Comparison of ENCODE assay signal across 13 cellular contexts in the genomic region with DNA sequence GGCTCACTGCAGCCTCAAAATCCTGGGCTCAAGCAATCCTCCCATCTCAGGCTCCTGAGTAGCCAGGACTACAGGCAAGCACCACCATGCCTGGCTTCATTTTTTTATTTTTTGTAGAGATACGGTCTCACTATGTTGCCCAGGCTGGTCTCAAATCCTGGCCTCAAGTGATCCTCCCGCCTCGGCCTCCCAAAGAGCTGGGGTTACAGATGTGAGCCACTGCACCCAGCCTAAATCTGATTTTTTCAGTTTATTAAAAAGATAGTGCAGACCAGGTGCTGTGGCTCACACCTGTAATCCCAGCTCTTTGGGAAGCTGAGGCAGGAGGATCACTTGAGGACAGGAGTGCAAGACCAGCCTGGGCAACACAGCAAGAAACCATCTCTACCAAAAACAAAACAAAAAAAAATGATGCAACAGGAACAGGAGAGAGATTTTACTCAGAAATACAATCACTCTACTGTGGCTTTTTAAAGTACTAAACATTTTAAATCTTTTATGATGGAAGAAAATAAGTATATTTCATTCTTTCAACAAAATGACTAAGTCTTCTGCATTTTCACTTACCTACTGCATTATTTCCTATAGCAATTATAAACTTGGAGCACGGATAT. TPM values are rescaled to one million over a fixed set of nuclear protein-coding genes. Genes with fewer than 3 reads are reported as not detected.
DNase-seq lines count a peak whose midpoint lies in the region; ATAC-seq, FAIRE-seq and TF ChIP-seq lines count a peak whose summit lies in the region.
"Had no signal": no experiment of that assay in that cellular context is flagged by ENCODE, and none has a peak within 500 bp of the region (broad histone marks: within the 10 kb centered on the region; RNA-seq: fewer than 3 reads in every experiment).

No MANE protein-coding gene starts in this region.

- H3K9me3 Mint-ChIP-seq in astrocyte (ENCODE audit: unreplicated experiment) = no peaks in the 10 kb centered on the region
- H3K9me3 Mint-ChIP-seq in neural crest cell = no peaks in the 10 kb centered on the region
- H3K9me3 Mint-ChIP-seq: effector memory CD8-positive, alpha-beta T cell had no signal

- H3K27ac ChIP-seq in SK-N-SH (ENCODE audit: low read depth in 2 of 2, low read length in 1 of 2) (no peak overlapping the region), astrocyte (ENCODE audit: low read depth, low read length) (no peak overlapping the region)

- no peaks in the 10 kb centered on the region for H3K9me3 ChIP-seq in SK-N-SH
- H3K9me3 ChIP-seq in Loucy (ENCODE audit: insufficient read depth, low read depth, low read length) = no peaks in the 10 kb centered on the region
- H3K9me3 ChIP-seq in astrocyte (ENCODE audit: insufficient read depth, low read depth, low read length) = no peaks in the 10 kb centered on the region
- H3K9me3 ChIP-seq: ascending aorta had no signal

- 99% methylated on average over 4 of the region's 4 CpGs for WGBS in SK-N-SH (ENCODE audit: low lambda C conversion rate)
- 77 to 85% methylated on average over 4 of the region's 4 CpGs for WGBS in lower leg skin, 2 donors

- no peak for TF ChIP-seq RAD21 in SK-N-SH (IDR thresholded peaks at IDR 0.05; ENCODE audit: low read length)

- TF ChIP-seq EP300 in SK-N-SH (IDR thresholded peaks at IDR 0.05; ENCODE audit: borderline replicate concordance in 1 of 2, low read depth in 1 of 2, low read length in 1 of 2) = no peak

- H3K4me1 Mint-ChIP-seq in astrocyte (ENCODE audit: low read depth, unreplicated experiment) (peaks cover 12% of the 10 kb centered on the region), neural crest cell (peaks cover 30% of the 10 kb centered on the region)

- H3K27me3 Mint-ChIP-seq in astrocyte (ENCODE audit: low read depth, unreplicated experiment) (no peaks in the 10 kb centered on the region), neural crest cell (ENCODE audit: low read depth) (peaks cover 5% of the 10 kb centered on the region)
- H3K27me3 Mint-ChIP-seq: effector memory CD8-positive, alpha-beta T cell had no signal

- peak overlapping the region; percentile 93; the same call in 1 of the 2 replicates for H3K9ac ChIP-seq in SK-N-SH
- peak overlapping the region; percentile 81 for H3K9ac ChIP-seq in Loucy (ENCODE audit: low read depth, low read length, poor library complexity, severe bottlenecking)
- H3K9ac ChIP-seq in astrocyte (ENCODE audit: low read length) = no peak overlapping the region

- H3K4me3 ChIP-seq in SK-N-SH (ENCODE audit: low read depth in 2 of 2, low read length in 1 of 2) = peak overlapping the region in 1 of 2 experiments; percentile 93; a peak in 1 of 4 replicates
- H3K4me3 ChIP-seq in Loucy (ENCODE audit: low read length, poor library complexity, severe bottlenecking) = peak overlapping the region; percentile 88
- no peak overlapping the region for H3K4me3 ChIP-seq in astrocyte (ENCODE audit: insufficient read depth, low read depth, low read length)
- no peak overlapping the region for H3K4me3 ChIP-seq in lower leg skin (ENCODE audit: low read depth, poor library complexity, severe bottlenecking)

- CTCF ChIA-PET in SK-N-SH (lab: Yijun Ruan, JAX) = interaction anchor here (0.7 to 5.8 kb wide), 2 partner anchors 40 to 43 kb away, joined by 3 to 28 read pairs; no protein-coding TSS in a partner anchor

- peaks cover 6% of the 10 kb centered on the region for H3K36me3 Mint-ChIP-seq in astrocyte (ENCODE audit: low read depth, unreplicated experiment)
- H3K36me3 Mint-ChIP-seq in neural crest cell (ENCODE audit: low read depth) = peaks cover 16% of the 10 kb centered on the region

- intact Hi-C loops in lower leg skin (cut with DNase I; ENCODE audit: low total_unique reads) = no loop called here

- no peak overlapping the region for H2AFZ ChIP-seq in SK-N-SH (ENCODE audit: low read depth)
- no peak overlapping the region for H2AFZ ChIP-seq in Loucy (ENCODE audit: low read length)
- no peak overlapping the region for H2AFZ ChIP-seq in astrocyte (ENCODE audit: low read depth, low read length)

- DNase-seq in SK-N-SH (no peak), astrocyte (ENCODE audit: low read depth) (no peak), neural crest cell (ENCODE audit: low read depth, low spot score) (no peak), lower leg skin (ENCODE audit: low spot score in 2 of 2) (no peak)
- DNase-seq: 8988T; effector memory CD8-positive, alpha-beta T cell; hippocampal formation; NCI-H2171 treated with DMSO at 0.1 percent for 48 hours had no signal

- ATAC-seq in SK-N-SH treated with all-trans-retinoic acid at 6 μM for 48 hours = no peak
- ATAC-seq in GM21723 (IDR thresholded peaks at IDR 0.05; ENCODE audit: unreplicated experiment) = no peak
- ATAC-seq in HG02981 (IDR thresholded peaks at IDR 0.05; ENCODE audit: unreplicated experiment) = no peak
- ATAC-seq: effector memory CD8-positive, alpha-beta T cell had no signal

- H3K27me3 ChIP-seq in SK-N-SH (ENCODE audit: insufficient read depth) (no peaks in the 10 kb centered on the region), Loucy (ENCODE audit: insufficient read depth, low read length, poor library complexity, severe bottlenecking) (no peaks in the 10 kb centered on the region), astrocyte (ENCODE audit: insufficient read depth, low read length) (no peaks in the 10 kb centered on the region)
- H3K27me3 ChIP-seq: ascending aorta had no signal

- peaks cover 37% of the 10 kb centered on the region for H3K79me2 ChIP-seq in SK-N-SH (ENCODE audit: insufficient read depth)
- peaks cover 78% of the 10 kb centered on the region for H3K79me2 ChIP-seq in Loucy (ENCODE audit: insufficient read depth, low read length)
- peaks cover 38% of the 10 kb centered on the region for H3K79me2 ChIP-seq in astrocyte (ENCODE audit: insufficient read depth, low read length)

- H3F3A ChIP-seq in SK-N-SH (replicated peaks; ENCODE audit: insufficient read depth) (peaks cover 14% of the 10 kb centered on the region), Loucy (ENCODE audit: low read depth) (no peaks in the 10 kb centered on the region)

- H3K4me1 ChIP-seq in SK-N-SH (ENCODE audit: control insufficient read depth in 1 of 2, insufficient read depth in 2 of 2, low read depth in 1 of 2, low read length in 1 of 2) (peaks cover 0 to 11% of the 10 kb centered on the region in 2 experiments; a peak in 3 of 4 replicates), Loucy (ENCODE audit: insufficient read depth, low read length, poor library complexity, severe bottlenecking) (peaks cover 62% of the 10 kb centered on the region), astrocyte (ENCODE audit: insufficient read depth, low read length) (peaks cover 15% of the 10 kb centered on the region)

- H3K27ac Mint-ChIP-seq in astrocyte (ENCODE audit: unreplicated experiment) (peak overlapping the region; percentile 95), neural crest cell (ENCODE audit: unreplicated experiment) (no peak overlapping the region)

- H4K20me1 ChIP-seq in SK-N-SH (ENCODE audit: insufficient read depth) = no peaks in the 10 kb centered on the region
- H4K20me1 ChIP-seq in Loucy (ENCODE audit: insufficient read depth, low read length, poor library complexity, severe bottlenecking) = peaks cover 37% of the 10 kb centered on the region
- peaks cover 17% of the 10 kb centered on the region for H4K20me1 ChIP-seq in astrocyte (ENCODE audit: insufficient read depth, low read length)

- H3K4me2 ChIP-seq in SK-N-SH (peak overlapping the region; percentile 90), Loucy (ENCODE audit: low read depth, low read length, poor library complexity, severe bottlenecking) (peak overlapping the region; percentile 94), astrocyte (ENCODE audit: low read length) (peak overlapping the region; percentile 90)

- POLR2A ChIA-PET in SK-N-SH (lab: Yijun Ruan, JAX) = no interaction called here

- TF ChIP-seq POLR2A in lower leg skin (IDR thresholded peaks at IDR 0.05) = no peak

- FAIRE-seq in astrocyte (lab: Jason Lieb, UNC) = no peak

- TF ChIP-seq CTCF in SK-N-SH (IDR thresholded peaks at IDR 0.05) (no peak), Loucy (conservative IDR thresholded peaks at IDR 0.05; ENCODE audit: low read length) (no peak), astrocyte (IDR thresholded peaks at IDR 0.05; ENCODE audit: insufficient read depth, low read depth, low read length) (no peak), neural crest cell (conservative IDR thresholded peaks at IDR 0.05) (no peak), lower leg skin (IDR thresholded peaks at IDR 0.05) (no peak)

- no peaks in the 10 kb centered on the region for H3K9me2 ChIP-seq in SK-N-SH
- H3K9me2 ChIP-seq in Loucy (replicated peaks; ENCODE audit: low read depth, low read length) = no peaks in the 10 kb centered on the region

- peaks cover 33 to 39% of the 10 kb centered on the region in 2 experiments for H3K36me3 ChIP-seq in SK-N-SH (replicated peaks in 1 of 2; ENCODE audit: control insufficient read depth in 1 of 2, insufficient read depth in 2 of 2, low read length in 1 of 2)
- H3K36me3 ChIP-seq in Loucy (ENCODE audit: insufficient read depth, low read length) = peaks cover 17% of the 10 kb centered on the region; the same call in 1 of the 2 replicates
- H3K36me3 ChIP-seq in astrocyte (ENCODE audit: insufficient read depth, low read length) = peaks cover 15% of the 10 kb centered on the region

- peak overlapping the region; percentile 97 for H3K4me3 Mint-ChIP-seq in astrocyte (ENCODE audit: unreplicated experiment)
- peak overlapping the region; percentile 97 for H3K4me3 Mint-ChIP-seq in neural crest cell

TF ChIP-seq in SK-N-SH, 30 proteins besides CTCF, POLR2A, EP300 and RAD21 (continues in another document):
- TF ChIP-seq NRF1 (IDR thresholded peaks at IDR 0.05; ENCODE audit: low read depth, low read length) = no peak

TF ChIP-seq in SK-N-SH treated with all-trans-retinoic acid at 6 μM for 48 hours, 23 proteins besides CTCF, POLR2A, EP300 and RAD21 (continues in another document):
- TF ChIP-seq SNAI2 (CRISPR knock-in tag; IDR thresholded peaks at IDR 0.05) (no peak), OSR1 (CRISPR knock-in tag; IDR thresholded peaks at IDR 0.05) (no peak)
- TF ChIP-seq, protein P1, sequence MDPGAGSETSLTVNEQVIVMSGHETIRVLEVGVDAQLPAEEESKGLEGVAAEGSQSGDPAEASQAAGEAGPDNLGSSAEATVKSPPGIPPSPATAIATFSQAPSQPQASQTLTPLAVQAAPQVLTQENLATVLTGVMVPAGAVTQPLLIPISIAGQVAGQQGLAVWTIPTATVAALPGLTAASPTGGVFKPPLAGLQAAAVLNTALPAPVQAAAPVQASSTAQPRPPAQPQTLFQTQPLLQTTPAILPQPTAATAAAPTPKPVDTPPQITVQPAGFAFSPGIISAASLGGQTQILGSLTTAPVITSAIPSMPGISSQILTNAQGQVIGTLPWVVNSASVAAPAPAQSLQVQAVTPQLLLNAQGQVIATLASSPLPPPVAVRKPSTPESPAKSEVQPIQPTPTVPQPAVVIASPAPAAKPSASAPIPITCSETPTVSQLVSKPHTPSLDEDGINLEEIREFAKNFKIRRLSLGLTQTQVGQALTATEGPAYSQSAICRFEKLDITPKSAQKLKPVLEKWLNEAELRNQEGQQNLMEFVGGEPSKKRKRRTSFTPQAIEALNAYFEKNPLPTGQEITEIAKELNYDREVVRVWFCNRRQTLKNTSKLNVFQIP (CRISPR knock-in tag; IDR thresholded peaks at IDR 0.05; ENCODE audit: borderline replicate concordance, low read depth) = no peak

RNA-seq across cellular contexts. Expression of a gene that starts 1.9 kb away (rescaled TPM):
- 39.2 and 39.6 TPM in 2 replicates for polyA plus RNA-seq in SK-N-SH (2012; rRNA removed)
- polyA plus RNA-seq in SK-N-SH (2012; cell fraction: cytosol; rRNA removed) = 51.7 and 60.5 TPM in 2 replicates
- polyA plus RNA-seq in SK-N-SH (2012; cell fraction: nucleus; rRNA removed) = 14.9 and 31.1 TPM in 2 replicates
- total RNA-seq in astrocyte (58.8 and 61.9 TPM in 2 replicates), neural crest cell (71.2 and 76.4 TPM in 2 replicates), lower leg skin (10 to 100 TPM; 16.9 to 36.8 (median 25.5) TPM)
